In the genomic region with DNA sequence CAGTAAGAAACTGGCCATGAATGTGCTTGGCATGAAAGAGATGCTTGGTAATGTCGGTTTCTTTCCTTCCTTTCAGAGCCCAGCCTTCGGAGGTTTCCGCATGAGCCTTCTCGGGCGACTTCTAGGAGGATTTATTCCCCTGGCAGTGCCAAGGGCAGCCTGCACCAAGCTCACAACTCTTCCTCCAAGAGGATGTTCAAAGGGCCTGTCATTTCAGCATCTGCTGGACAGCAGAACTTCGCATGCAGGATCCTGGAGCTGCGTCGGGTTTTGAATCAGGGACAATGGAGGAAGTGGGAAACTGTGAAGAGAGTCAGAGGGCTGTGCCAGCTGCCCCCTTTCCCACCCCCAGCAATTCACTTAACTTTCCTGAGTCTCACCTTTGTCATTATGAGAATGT, we compare ENCODE assay signal across 24 cellular contexts. TPM values are rescaled to one million over a fixed set of nuclear protein-coding genes. Genes with fewer than 3 reads are reported as not detected.
"Had no signal": no experiment of that assay in that cellular context is flagged by ENCODE, and none has a peak within 500 bp of the region (broad histone marks: within the 10 kb centered on the region; RNA-seq: fewer than 3 reads in every experiment).

No MANE protein-coding gene starts in this region.

- H3K9me3 Mint-ChIP-seq: dendritic cell treated with granulocyte-macrophage colony-stimulating factor and Interleukin-4, amounts not matched to agents 40 ng/mL and 50 ng/mL, for 4 days; effector memory CD8-positive, alpha-beta T cell; endodermal cell had no signal

- DNase-seq: colonic mucosa; cortex of kidney; effector CD8-positive, alpha-beta T cell; effector memory CD8-positive, alpha-beta T cell; endodermal cell; erythroblast; esophagus squamous epithelium; foreskin fibroblast; foreskin melanocyte; gastrocnemius medialis; glutamatergic neuron; head of caudate nucleus; heart right ventricle; hippocampal formation; left cardiac atrium; left lung; left ventricle myocardium superior; lower lobe of right lung; mesenchymal stem cell; midbrain had no signal

- H3K27me3 ChIP-seq: colonic mucosa had no signal

- H3K27ac ChIP-seq: colonic mucosa, epithelial cell of prostate, esophagus squamous epithelium, gastrocnemius medialis, heart right ventricle, left lung, lower lobe of right lung had no signal

- H3K9me3 ChIP-seq: colonic mucosa, esophagus squamous epithelium, gastrocnemius medialis, heart right ventricle, left lung, lower lobe of right lung had no signal

- H3K27ac Mint-ChIP-seq: dendritic cell treated with granulocyte-macrophage colony-stimulating factor and Interleukin-4, amounts not matched to agents 40 ng/mL and 50 ng/mL, for 4 days; effector memory CD8-positive, alpha-beta T cell; endodermal cell had no signal

- H3K4me3 ChIP-seq: colonic mucosa, esophagus squamous epithelium, gastrocnemius medialis, heart right ventricle, left lung, lower lobe of right lung had no signal

- ATAC-seq: effector memory CD8-positive, alpha-beta T cell; esophagus mucosa; gastrocnemius medialis; heart right ventricle; left cardiac atrium; left lung; left ventricle myocardium superior; lower lobe of right lung had no signal

- H3K4me1 ChIP-seq: colonic mucosa had no signal

- H3K36me3 ChIP-seq: colonic mucosa, esophagus squamous epithelium, gastrocnemius medialis, heart right ventricle, left lung, lower lobe of right lung had no signal

- H3K4me3 Mint-ChIP-seq: dendritic cell treated with granulocyte-macrophage colony-stimulating factor and Interleukin-4, amounts not matched to agents 40 ng/mL and 50 ng/mL, for 4 days; effector memory CD8-positive, alpha-beta T cell; endodermal cell had no signal

RNA-seq across cellular contexts. Expression of a gene that starts 21.3 kb away (rescaled TPM):
- total RNA-seq: glomerular endothelial cell, left ventricle myocardium superior had no signal
